Comparison of ENCODE assay signal across 10 cellular contexts in genomic region chr6:5507056-5507722, GRCh38.
A peak's percentile ranks its signal among the peaks of the same experiment; 100 is the strongest.
DNase-seq lines count a peak whose midpoint lies in the region; ATAC-seq and TF ChIP-seq lines count a peak whose summit lies in the region.
"Had no signal": no experiment of that assay in that cellular context is flagged by ENCODE, and none has a peak within 500 bp of the region (broad histone marks: within the 10 kb centered on the region; RNA-seq: fewer than 3 reads in every experiment).

No MANE protein-coding gene starts in this region.

- no peaks in the 10 kb centered on the region for H3K36me3 Mint-ChIP-seq in central memory CD8-positive, alpha-beta T cell (ENCODE audit: insufficient read depth)

- peaks cover 27% of the 10 kb centered on the region for H3K4me1 Mint-ChIP-seq in central memory CD8-positive, alpha-beta T cell

- DNase-seq in GM10266 (ENCODE audit: extremely low spot score) (peak; percentile 25), activated gamma-delta T cell (lab: John Stamatoyannopoulos, UW) (no peak), GF-D8 (lab: John Stamatoyannopoulos, UW) (no peak), anterior cingulate cortex (lab: John Stamatoyannopoulos, UW) (no peak)
- no peak for DNase-seq in central memory CD8-positive, alpha-beta T cell (ENCODE audit: low spot score in 2 of 2)
- DNase-seq in stimulated activated CD4-positive, alpha-beta T cell treated with anti-CD3 and anti-CD28 coated beads, Interleukin-4, amount 100 ng/mL, for 1 hour = no peak
- DNase-seq: mammary epithelial cell, MM.1S had no signal

- H3K27me3 Mint-ChIP-seq in central memory CD8-positive, alpha-beta T cell = no peaks in the 10 kb centered on the region

- H3K27ac Mint-ChIP-seq in central memory CD8-positive, alpha-beta T cell (ENCODE audit: low read depth) = peak overlapping the region; percentile 83

- ATAC-seq in GM19463 (IDR thresholded peaks at IDR 0.05; ENCODE audit: unreplicated experiment) (peak; percentile 93), HG03108 (IDR thresholded peaks at IDR 0.05; ENCODE audit: unreplicated experiment) (peak; percentile 81)
- ATAC-seq in central memory CD8-positive, alpha-beta T cell (replicated peaks; ENCODE audit: extremely low read depth, poor library complexity, severe bottlenecking) = peak; percentile 78

- peak; percentile 31 for TF ChIP-seq CTCF in GM10266 (IDR thresholded peaks at IDR 0.05; ENCODE audit: control insufficient read depth, insufficient read depth, low read depth, missing control alignments)

- H3K9me3 Mint-ChIP-seq in central memory CD8-positive, alpha-beta T cell = no peaks in the 10 kb centered on the region

- peak overlapping the region; percentile 51 for H3K4me3 Mint-ChIP-seq in central memory CD8-positive, alpha-beta T cell
